ENCODE assay signal across 24 cellular contexts in the genomic region with DNA sequence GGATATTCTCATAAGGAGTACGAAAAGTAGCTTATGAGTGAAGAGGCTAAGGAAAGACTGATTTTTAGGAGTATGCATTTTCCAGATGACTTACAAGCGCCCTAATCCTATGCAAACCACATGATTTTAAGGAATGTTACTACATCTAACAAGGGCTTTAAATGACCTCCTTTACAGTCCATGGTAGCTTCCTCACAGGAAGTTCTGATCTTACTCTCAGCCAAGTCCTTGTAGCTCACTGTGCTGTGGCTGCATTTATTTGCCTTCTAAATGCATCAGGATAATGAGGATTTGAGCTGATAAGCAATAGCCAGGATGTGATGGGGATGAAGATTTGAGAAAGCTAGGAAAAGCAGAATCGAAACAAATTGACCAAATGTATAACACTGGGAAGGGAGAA.
A peak's percentile ranks its signal among the peaks of the same experiment; 100 is the strongest.
DNase-seq lines count a peak whose midpoint lies in the region; ATAC-seq, FAIRE-seq and TF ChIP-seq lines count a peak whose summit lies in the region.
"Had no signal": no experiment of that assay in that cellular context is flagged by ENCODE, and none has a peak within 500 bp of the region (broad histone marks: within the 10 kb centered on the region; RNA-seq: fewer than 3 reads in every experiment).

No MANE protein-coding gene starts in this region.

- H3K4me3 ChIP-seq in RWPE2 (ENCODE audit: severe bottlenecking): no peak overlapping the region
- no peak overlapping the region for H3K4me3 ChIP-seq in endothelial cell of umbilical vein (replicated peaks in 1 of 3; ENCODE audit: insufficient read depth in 1 of 3, low read depth in 1 of 3, low read length in 3 of 3)
- H3K4me3 ChIP-seq in neural progenitor cell: no peak overlapping the region
- H3K4me3 ChIP-seq: BLaER1, body of pancreas, heart left ventricle, transverse colon had no signal

- H3K9me3 ChIP-seq in RWPE2 (ENCODE audit: severe bottlenecking) (no peaks in the 10 kb centered on the region), endothelial cell of umbilical vein (replicated peaks; ENCODE audit: control insufficient read depth, insufficient read depth, low read length) (no peaks in the 10 kb centered on the region), neural progenitor cell (ENCODE audit: low read depth) (no peaks in the 10 kb centered on the region)
- H3K9me3 ChIP-seq: BLaER1, body of pancreas, heart left ventricle, SK-N-SH, transverse colon had no signal

- peaks cover 2% of the 10 kb centered on the region for H3K27me3 Mint-ChIP-seq in neural progenitor cell (ENCODE audit: insufficient read depth, low read depth)
- H3K27me3 Mint-ChIP-seq in progenitor cell of endocrine pancreas: peaks cover under 1% of the 10 kb centered on the region
- H3K27me3 Mint-ChIP-seq: activated CD8-positive, alpha-beta T cell treated with anti-CD3 and anti-CD28 coated beads for 36 hours; activated naive CD8-positive, alpha-beta T cell treated with anti-CD3 and anti-CD28 coated beads, Interleukin-2, amount 10 ng/mL, durations not matched to agents 7 days and 5 days had no signal

- DNase-seq in EL (peak; percentile 44), RWPE2 (ENCODE audit: low spot score) (no peak), endothelial cell of umbilical vein (ENCODE audit: low read depth, low spot score) (peak; percentile 57), neural progenitor cell (ENCODE audit: low spot score) (no peak), progenitor cell of endocrine pancreas (ENCODE audit: low spot score, unreplicated experiment) (no peak), NCI-H2081 treated with DMSO at 0.1 percent for 48 hours (lab: John Stamatoyannopoulos, UW) (no peak), epidermal melanocyte (ENCODE audit: insufficient read length, low spot score) (no peak)
- DNase-seq: activated CD4-positive, alpha-beta T cell treated with anti-CD3 and anti-CD28 coated beads for 1 hour; activated CD8-positive, alpha-beta T cell treated with anti-CD3 and anti-CD28 coated beads for 36 hours; activated effector memory CD4-positive, alpha-beta T cell treated with anti-CD3 and anti-CD28 coated beads, Interleukin-2, amount 50 U/mL, for 16 hours; activated naive CD8-positive, alpha-beta T cell treated with anti-CD3 and anti-CD28 coated beads, Interleukin-2, amount 10 ng/mL, durations not matched to agents 7 days and 5 days; body of pancreas; cerebellar nuclear complex; heart left ventricle; Karpas-422; NCI-H146; occipital lobe; SK-N-SH; small intestine; stimulated activated CD4-positive, alpha-beta T cell treated with anti-CD3 and anti-CD28 coated beads, Interleukin-2, amount 100 ng/mL, for 24 hours; transverse colon had no signal

- H3K9ac ChIP-seq in endothelial cell of umbilical vein (replicated peaks; ENCODE audit: extremely low read depth, insufficient read depth, low read length): no peak overlapping the region
- H3K9ac ChIP-seq in neural progenitor cell: no peak overlapping the region
- H3K9ac ChIP-seq: BLaER1, SK-N-SH had no signal

- peak; percentile 27 for TF ChIP-seq POLR2A in endothelial cell of umbilical vein (IDR thresholded peaks at IDR 0.05; ENCODE audit: low read depth, low read length)

- no peaks in the 10 kb centered on the region for H3K9me1 ChIP-seq in endothelial cell of umbilical vein (replicated peaks; ENCODE audit: control insufficient read depth, extremely low read depth, insufficient read depth, low read length)

- H3K36me3 Mint-ChIP-seq in neural progenitor cell: no peaks in the 10 kb centered on the region
- H3K36me3 Mint-ChIP-seq in progenitor cell of endocrine pancreas (ENCODE audit: insufficient read depth): no peaks in the 10 kb centered on the region
- H3K36me3 Mint-ChIP-seq: activated naive CD8-positive, alpha-beta T cell treated with anti-CD3 and anti-CD28 coated beads, Interleukin-2, amount 10 ng/mL, durations not matched to agents 7 days and 5 days had no signal

- H2AFZ ChIP-seq in endothelial cell of umbilical vein (ENCODE audit: low read depth, low read length): no peak overlapping the region
- H2AFZ ChIP-seq in neural progenitor cell (replicated peaks): peak overlapping the region; percentile 90

- H3K79me2 ChIP-seq in endothelial cell of umbilical vein (ENCODE audit: control insufficient read depth, insufficient read depth, low read length) (no peaks in the 10 kb centered on the region), neural progenitor cell (ENCODE audit: low read depth) (no peaks in the 10 kb centered on the region)

- H3K4me1 ChIP-seq in RWPE2 (ENCODE audit: insufficient read depth, poor library complexity, severe bottlenecking) (no peaks in the 10 kb centered on the region), endothelial cell of umbilical vein (ENCODE audit: control insufficient read depth, extremely low read depth, insufficient read depth, low read length) (peaks cover 28% of the 10 kb centered on the region), neural progenitor cell (no peaks in the 10 kb centered on the region)
- H3K4me1 ChIP-seq: BLaER1, body of pancreas, transverse colon had no signal

- intact Hi-C loops in endothelial cell of umbilical vein (cut with micrococcal nuclease): no loop called here

- FAIRE-seq in endothelial cell of umbilical vein (lab: Jason Lieb, UNC): no peak
- FAIRE-seq: small intestine had no signal

- BruUV-seq in endothelial cell of umbilical vein (replicated peaks; lab: Mats Ljungman, UMichigan): no TSS peak

- H3K4me1 Mint-ChIP-seq in neural progenitor cell: peaks cover 10% of the 10 kb centered on the region
- peaks cover 13% of the 10 kb centered on the region for H3K4me1 Mint-ChIP-seq in progenitor cell of endocrine pancreas (ENCODE audit: low read depth)
- H3K4me1 Mint-ChIP-seq: activated naive CD8-positive, alpha-beta T cell treated with anti-CD3 and anti-CD28 coated beads, Interleukin-2, amount 10 ng/mL, durations not matched to agents 7 days and 5 days had no signal

- ATAC-seq in RWPE2 (ENCODE audit: low read depth) (0 out of 3 replicates have a peak, but pooled peaks have one; percentile 29), GM21737 (IDR thresholded peaks at IDR 0.05; ENCODE audit: unreplicated experiment) (no peak)
- ATAC-seq: activated CD8-positive, alpha-beta T cell treated with anti-CD3 and anti-CD28 coated beads for 36 hours; body of pancreas; heart left ventricle had no signal

- no peaks in the 10 kb centered on the region for H3K27me3 ChIP-seq in RWPE2 (ENCODE audit: insufficient read depth, poor library complexity, severe bottlenecking)
- no peaks in the 10 kb centered on the region for H3K27me3 ChIP-seq in endothelial cell of umbilical vein (ENCODE audit: control insufficient read depth in 2 of 2, insufficient read depth in 2 of 2, low read length in 2 of 2)
- H3K27me3 ChIP-seq in neural progenitor cell: no peaks in the 10 kb centered on the region
- H3K27me3 ChIP-seq: BLaER1, body of pancreas, heart left ventricle, transverse colon had no signal

- H3K4me2 ChIP-seq in endothelial cell of umbilical vein (ENCODE audit: insufficient read depth, low read length) (no peak overlapping the region), neural progenitor cell (no peak overlapping the region)
- H3K4me2 ChIP-seq: BLaER1, SK-N-SH had no signal

- dilution Hi-C loops in endothelial cell of umbilical vein (cut with MboI; ENCODE audit: extremely low pct_ligation_motif_present, low sequenced_read_pairs): no loop called here

- H4K20me1 ChIP-seq in endothelial cell of umbilical vein (replicated peaks; ENCODE audit: control insufficient read depth, extremely low read depth, insufficient read depth, low read length): no peaks in the 10 kb centered on the region
- no peaks in the 10 kb centered on the region for H4K20me1 ChIP-seq in neural progenitor cell (ENCODE audit: low read depth)
- H4K20me1 ChIP-seq: BLaER1 had no signal

- POLR2A ChIA-PET in endothelial cell of umbilical vein (lab: Charles Lee): no interaction called here

- H3K36me3 ChIP-seq in RWPE2 (ENCODE audit: low read depth) (no peaks in the 10 kb centered on the region), endothelial cell of umbilical vein (ENCODE audit: control insufficient read depth in 2 of 2, extremely low read depth in 1 of 2, insufficient read depth in 2 of 2, low read length in 2 of 2) (no peaks in the 10 kb centered on the region), neural progenitor cell (no peaks in the 10 kb centered on the region)
- H3K36me3 ChIP-seq: BLaER1, heart left ventricle, transverse colon had no signal

- no peak overlapping the region for H3K27ac Mint-ChIP-seq in neural progenitor cell
- no peak overlapping the region for H3K27ac Mint-ChIP-seq in progenitor cell of endocrine pancreas
- H3K27ac Mint-ChIP-seq: activated CD8-positive, alpha-beta T cell treated with anti-CD3 and anti-CD28 coated beads for 36 hours; activated naive CD8-positive, alpha-beta T cell treated with anti-CD3 and anti-CD28 coated beads, Interleukin-2, amount 10 ng/mL, durations not matched to agents 7 days and 5 days; T-helper 1 cell treated with Interleukin-12 subunit alpha and Interleukin-12 subunit beta and Interleukin-4 antibody, amounts not matched to agents 30 μg/mL and 1 μg/mL, for 36 hours had no signal

- no peaks in the 10 kb centered on the region for H3K9me3 Mint-ChIP-seq in neural progenitor cell
- no peaks in the 10 kb centered on the region for H3K9me3 Mint-ChIP-seq in progenitor cell of endocrine pancreas (ENCODE audit: low read depth)
- H3K9me3 Mint-ChIP-seq: activated CD8-positive, alpha-beta T cell treated with anti-CD3 and anti-CD28 coated beads for 36 hours; activated naive CD8-positive, alpha-beta T cell treated with anti-CD3 and anti-CD28 coated beads, Interleukin-2, amount 10 ng/mL, durations not matched to agents 7 days and 5 days; T-helper 1 cell treated with Interleukin-12 subunit alpha and Interleukin-12 subunit beta and Interleukin-4 antibody, amounts not matched to agents 30 μg/mL and 1 μg/mL, for 36 hours had no signal

- H3K27ac ChIP-seq in RWPE2 (ENCODE audit: poor library complexity, severe bottlenecking) (no peak overlapping the region), endothelial cell of umbilical vein (ENCODE audit: insufficient read depth, low read depth, low read length) (no peak overlapping the region), neural progenitor cell (no peak overlapping the region)
- H3K27ac ChIP-seq: BLaER1, body of pancreas, heart left ventricle, transverse colon had no signal

- no peak overlapping the region for H3K4me3 Mint-ChIP-seq in neural progenitor cell
- H3K4me3 Mint-ChIP-seq in progenitor cell of endocrine pancreas (ENCODE audit: low read depth): no peak overlapping the region
- H3K4me3 Mint-ChIP-seq: activated CD8-positive, alpha-beta T cell treated with anti-CD3 and anti-CD28 coated beads for 36 hours; activated naive CD8-positive, alpha-beta T cell treated with anti-CD3 and anti-CD28 coated beads, Interleukin-2, amount 10 ng/mL, durations not matched to agents 7 days and 5 days; T-helper 1 cell treated with Interleukin-12 subunit alpha and Interleukin-12 subunit beta and Interleukin-4 antibody, amounts not matched to agents 30 μg/mL and 1 μg/mL, for 36 hours had no signal

- CTCF ChIA-PET in endothelial cell of umbilical vein (lab: Charles Lee): interaction anchor here (0.8 to 1.6 kb wide), 2 partner anchors 28 to 456 kb away, joined by 3 to 4 read pairs; no protein-coding TSS in a partner anchor

- H3F3A ChIP-seq in neural progenitor cell (ENCODE audit: low read depth): no peaks in the 10 kb centered on the region

- TF ChIP-seq CTCF in RWPE2 (IDR thresholded peaks at IDR 0.05; ENCODE audit: poor library complexity, severe bottlenecking): no peak
- TF ChIP-seq CTCF in endothelial cell of umbilical vein (IDR thresholded peaks at IDR 0.05; ENCODE audit: extremely low read depth in 1 of 2, insufficient read depth in 1 of 2, low read depth in 1 of 2, low read length in 2 of 2): no peak
- no peak for TF ChIP-seq CTCF in neural progenitor cell (IDR thresholded peaks at IDR 0.05)
- TF ChIP-seq CTCF in progenitor cell of endocrine pancreas (IDR thresholded peaks at IDR 0.05; ENCODE audit: unreplicated experiment): no peak

Comparison
In these comparisons a context has a peak if more than half of its experiments do, and no peak if none do; other contexts are left out.
1. DNase-seq: peak in EL (single experiment) and endothelial cell of umbilical vein (single experiment); none in RWPE2 (single experiment), neural progenitor cell (single experiment), progenitor cell of endocrine pancreas (single experiment), NCI-H2081 treated with DMSO at 0.1 percent for 48 hours (single experiment) and epidermal melanocyte (single experiment).